In genomic region chr2:231800493-231801091, GRCh38 we compare ENCODE assay signal across 1 cellular context.
TF ChIP-seq lines count a peak whose summit lies in the region.

No MANE protein-coding gene starts in this region.

TF ChIP-seq in HCT116, 20 proteins besides CTCF, POLR2A, EP300 and RAD21 (continued from another document):
- TF ChIP-seq YY1 (IDR thresholded peaks at IDR 0.05; ENCODE audit: extremely low read depth, insufficient replicate concordance, low read depth, low read length): no peak
- TF ChIP-seq FOSL1 (IDR thresholded peaks at IDR 0.05; ENCODE audit: low read depth): no peak
- no peak for TF ChIP-seq ZBTB33 (IDR thresholded peaks at IDR 0.05; ENCODE audit: extremely low read depth, insufficient replicate concordance, low read length)
